In the genomic region with DNA sequence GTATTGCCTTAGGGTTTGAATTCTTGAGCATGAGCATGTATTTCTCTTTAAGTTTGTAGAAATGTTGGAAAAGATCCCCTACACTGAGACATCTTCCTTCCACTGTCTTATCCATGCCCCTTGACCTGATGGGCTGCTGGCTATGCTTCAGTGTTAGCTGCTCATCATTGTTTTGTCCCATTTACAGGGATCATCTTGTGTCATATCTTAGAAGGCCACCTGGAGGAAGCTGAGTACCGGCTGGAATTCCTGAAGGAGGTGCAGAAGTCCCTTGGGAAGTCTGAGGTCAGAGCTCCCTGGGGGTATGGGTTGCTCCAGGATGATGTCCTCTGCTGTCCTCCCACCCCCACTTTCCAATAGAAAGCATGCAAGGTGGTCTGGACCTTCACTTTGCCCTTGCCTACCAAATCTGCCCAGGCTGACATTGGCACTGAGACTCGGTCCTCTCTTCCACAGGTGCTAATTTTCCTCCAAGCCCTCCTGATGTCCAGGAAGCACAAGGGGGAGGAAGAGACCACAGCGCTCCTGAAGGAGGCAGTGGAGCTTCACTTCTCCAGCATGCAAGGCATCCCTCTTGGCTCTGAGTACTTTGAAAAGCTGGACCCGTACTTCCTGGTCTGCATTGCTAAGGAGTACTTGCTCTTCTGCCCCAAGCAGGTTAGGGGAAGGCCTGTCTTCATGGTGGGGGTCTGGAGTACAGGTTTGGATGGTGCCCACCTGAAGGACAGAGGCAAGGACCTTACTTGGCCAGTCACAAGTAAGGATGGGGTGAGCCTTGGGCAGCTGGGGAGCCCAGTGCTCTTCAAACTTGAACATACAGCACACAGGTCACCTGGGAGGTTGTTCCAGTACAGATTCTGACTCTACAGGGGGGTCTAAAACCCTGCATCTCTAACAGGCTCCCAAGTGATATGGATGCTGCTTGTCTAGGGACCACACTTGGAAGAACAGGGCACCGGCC, we compare ENCODE assay signal across 1 cellular context.
TF ChIP-seq lines count a peak whose summit lies in the region.

No MANE protein-coding gene starts in this region.

TF ChIP-seq in HepG2, 621 proteins besides CTCF, POLR2A, EP300 and RAD21:
- TF ChIP-seq ZNF605 (CRISPR knock-in tag; IDR thresholded peaks at IDR 0.05): no peak
- TF ChIP-seq SRY (CRISPR knock-in tag; IDR thresholded peaks at IDR 0.05): no peak
- no peak for TF ChIP-seq ISL2 (CRISPR knock-in tag; IDR thresholded peaks at IDR 0.05)
- no peak for TF ChIP-seq ZNF484 (CRISPR knock-in tag; IDR thresholded peaks at IDR 0.05; ENCODE audit: borderline replicate concordance, low read depth)
- peak; percentile 54 for TF ChIP-seq STAG1 (CRISPR knock-in tag; IDR thresholded peaks at IDR 0.05)
- 0 out of 2 replicates have a peak, but pooled peaks have one; percentile 17 for TF ChIP-seq ELF3 (CRISPR knock-in tag; IDR thresholded peaks at IDR 0.05)
- TF ChIP-seq, protein P1, sequence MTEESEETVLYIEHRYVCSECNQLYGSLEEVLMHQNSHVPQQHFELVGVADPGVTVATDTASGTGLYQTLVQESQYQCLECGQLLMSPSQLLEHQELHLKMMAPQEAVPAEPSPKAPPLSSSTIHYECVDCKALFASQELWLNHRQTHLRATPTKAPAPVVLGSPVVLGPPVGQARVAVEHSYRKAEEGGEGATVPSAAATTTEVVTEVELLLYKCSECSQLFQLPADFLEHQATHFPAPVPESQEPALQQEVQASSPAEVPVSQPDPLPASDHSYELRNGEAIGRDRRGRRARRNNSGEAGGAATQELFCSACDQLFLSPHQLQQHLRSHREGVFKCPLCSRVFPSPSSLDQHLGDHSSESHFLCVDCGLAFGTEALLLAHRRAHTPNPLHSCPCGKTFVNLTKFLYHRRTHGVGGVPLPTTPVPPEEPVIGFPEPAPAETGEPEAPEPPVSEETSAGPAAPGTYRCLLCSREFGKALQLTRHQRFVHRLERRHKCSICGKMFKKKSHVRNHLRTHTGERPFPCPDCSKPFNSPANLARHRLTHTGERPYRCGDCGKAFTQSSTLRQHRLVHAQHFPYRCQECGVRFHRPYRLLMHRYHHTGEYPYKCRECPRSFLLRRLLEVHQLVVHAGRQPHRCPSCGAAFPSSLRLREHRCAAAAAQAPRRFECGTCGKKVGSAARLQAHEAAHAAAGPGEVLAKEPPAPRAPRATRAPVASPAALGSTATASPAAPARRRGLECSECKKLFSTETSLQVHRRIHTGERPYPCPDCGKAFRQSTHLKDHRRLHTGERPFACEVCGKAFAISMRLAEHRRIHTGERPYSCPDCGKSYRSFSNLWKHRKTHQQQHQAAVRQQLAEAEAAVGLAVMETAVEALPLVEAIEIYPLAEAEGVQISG (CRISPR knock-in tag; IDR thresholded peaks at IDR 0.05): no peak
- no peak for TF ChIP-seq PCBP1 (IDR thresholded peaks at IDR 0.05; ENCODE audit: borderline replicate concordance, low read depth, low read length)
